10 cellular contexts compared by ENCODE assay signal in genomic region chr5:56561-57290, GRCh38. TPM values are rescaled to one million over a fixed set of nuclear protein-coding genes. Genes with fewer than 3 reads are reported as not detected.
A peak's percentile ranks its signal among the peaks of the same experiment; 100 is the strongest.
DNase-seq lines count a peak whose midpoint lies in the region; ATAC-seq, FAIRE-seq and TF ChIP-seq lines count a peak whose summit lies in the region.
"Had no signal": no experiment of that assay in that cellular context is flagged by ENCODE, and none has a peak within 500 bp of the region (broad histone marks: within the 10 kb centered on the region; RNA-seq: fewer than 3 reads in every experiment).

No MANE protein-coding gene starts in this region.

- POLR2A ChIA-PET in activated CD4-positive, alpha-beta T cell treated with anti-CD3 and anti-CD28 coated beads for 36 hours (lab: Charles Lee): no interaction called here

- ATAC-seq in activated CD4-positive, alpha-beta T cell treated with anti-CD3 and anti-CD28 coated beads for 36 hours: no peak
- ATAC-seq in GM18868 (IDR thresholded peaks at IDR 0.05; ENCODE audit: unreplicated experiment) (no peak), GM21529 (IDR thresholded peaks at IDR 0.05; ENCODE audit: unreplicated experiment) (no peak)

- no peaks in the 10 kb centered on the region for H3K27me3 ChIP-seq in parathyroid adenoma (ENCODE audit: control insufficient read depth, insufficient read depth, low read length)

- peaks cover 32% of the 10 kb centered on the region for H3K4me1 ChIP-seq in parathyroid adenoma

- no peak overlapping the region for H3K9ac ChIP-seq in parathyroid adenoma

- peak; percentile 46 for DNase-seq in activated CD4-positive, alpha-beta T cell treated with anti-CD3 and anti-CD28 coated beads for 36 hours
- DNase-seq in activated CD4-positive, alpha-beta T cell treated with anti-CD3 and anti-CD28 coated beads for 1 hour: no peak
- DNase-seq in NCI-H226: peak; percentile 22
- DNase-seq in dermis blood vessel endothelial cell: peak; percentile 66
- DNase-seq in GM12892 (ENCODE audit: insufficient read length): no peak
- DNase-seq: NCI-H187 had no signal

- H3K36me3 Mint-ChIP-seq in activated CD4-positive, alpha-beta T cell treated with anti-CD3 and anti-CD28 coated beads for 36 hours (ENCODE audit: low read depth): no peaks in the 10 kb centered on the region
- H3K36me3 Mint-ChIP-seq: mesothelial cell of epicardium had no signal

- H3K4me3 ChIP-seq in parathyroid adenoma (ENCODE audit: low read depth, low read length): no peak overlapping the region

- H3K4me2 ChIP-seq in parathyroid adenoma (ENCODE audit: low read length): no peak overlapping the region

- intact Hi-C loops in activated CD4-positive, alpha-beta T cell treated with anti-CD3 and anti-CD28 coated beads for 36 hours (cut with DNase I, micrococcal nuclease): no loop called here

- CTCF ChIA-PET in activated CD4-positive, alpha-beta T cell treated with anti-CD3 and anti-CD28 coated beads for 36 hours (lab: Charles Lee): interaction anchor here (2.4 kb wide), 1 partner anchor 11 kb away, joined by 7 read pairs; no protein-coding TSS in a partner anchor

- peaks cover 27% of the 10 kb centered on the region for H3K27me3 Mint-ChIP-seq in activated CD4-positive, alpha-beta T cell treated with anti-CD3 and anti-CD28 coated beads for 36 hours

- no peak for TF ChIP-seq POLR2A in GM12892 (IDR thresholded peaks at IDR 0.05; ENCODE audit: low read depth, low read length)

- no peak overlapping the region for H3K27ac Mint-ChIP-seq in activated CD4-positive, alpha-beta T cell treated with anti-CD3 and anti-CD28 coated beads for 36 hours
- H3K27ac Mint-ChIP-seq: mesothelial cell of epicardium had no signal

- TF ChIP-seq CTCF in parathyroid adenoma (IDR thresholded peaks at IDR 0.05): no peak

- H3K79me2 ChIP-seq in parathyroid adenoma: peaks cover 4% of the 10 kb centered on the region

- H3K4me3 Mint-ChIP-seq in activated CD4-positive, alpha-beta T cell treated with anti-CD3 and anti-CD28 coated beads for 36 hours: no peak overlapping the region
- H3K4me3 Mint-ChIP-seq: mesothelial cell of epicardium had no signal

- H2AFZ ChIP-seq in parathyroid adenoma: peak overlapping the region; percentile 63

- peak overlapping the region; percentile 91 for H3K27ac ChIP-seq in parathyroid adenoma

- H3K9me3 Mint-ChIP-seq in activated CD4-positive, alpha-beta T cell treated with anti-CD3 and anti-CD28 coated beads for 36 hours (ENCODE audit: low read depth): no peaks in the 10 kb centered on the region
- H3K9me3 Mint-ChIP-seq: mesothelial cell of epicardium had no signal

- H3K4me1 Mint-ChIP-seq in activated CD4-positive, alpha-beta T cell treated with anti-CD3 and anti-CD28 coated beads for 36 hours: peaks cover 2% of the 10 kb centered on the region

- H3K9me3 ChIP-seq in parathyroid adenoma (ENCODE audit: control insufficient read depth, low read length): no peaks in the 10 kb centered on the region

- FAIRE-seq in GM12892 (lab: Jason Lieb, UNC): no peak

- H3K36me3 ChIP-seq in parathyroid adenoma (ENCODE audit: control insufficient read depth, insufficient read depth, low read length): no peaks in the 10 kb centered on the region

RNA-seq across cellular contexts. Expression of gene PLEKHG4B, which starts 35.2 kb away (rescaled TPM):
- total RNA-seq in activated CD4-positive, alpha-beta T cell treated with anti-CD3 and anti-CD28 coated beads for 36 hours: under 1 TPM; 0.23 to 0.25 TPM
- not detected in 2 replicates for total RNA-seq in dermis blood vessel endothelial cell
- polyA plus RNA-seq in GM12892 (2012; ENCODE audit: missing spikeins): not detected

Comparison
In these comparisons a context has a peak if more than half of its experiments do, and no peak if none do; other contexts are left out.
1. DNase-seq: peak in activated CD4-positive, alpha-beta T cell treated with anti-CD3 and anti-CD28 coated beads for 36 hours (single experiment), NCI-H226 (single experiment) and dermis blood vessel endothelial cell (single experiment); none in activated CD4-positive, alpha-beta T cell treated with anti-CD3 and anti-CD28 coated beads for 1 hour (single experiment) and GM12892 (single experiment).